In genomic region chr16:21554795-21555585, GRCh38 we compare ENCODE assay signal across 1 cellular context.
TF ChIP-seq lines count a peak whose summit lies in the region.

No MANE protein-coding gene starts in this region.

TF ChIP-seq in HepG2, 621 proteins besides CTCF, POLR2A, EP300 and RAD21 (continued from another document and continues in another):
- TF ChIP-seq AKNA (CRISPR knock-in tag; IDR thresholded peaks at IDR 0.05; ENCODE audit: borderline replicate concordance) (no peak), ZNF782 (CRISPR knock-in tag; IDR thresholded peaks at IDR 0.05; ENCODE audit: borderline replicate concordance) (peak; percentile 97; the same call in 1 of the 2 replicates), ZSCAN22 (CRISPR knock-in tag; IDR thresholded peaks at IDR 0.05) (peak; percentile 28; the same call in 1 of the 2 replicates), FOXA1 (IDR thresholded peaks at IDR 0.05) (no peak), FOXA1 (CRISPR knock-in tag; IDR thresholded peaks at IDR 0.05) (0 out of 2 replicates have a peak, but pooled peaks have one; percentile 13), SIN3B (IDR thresholded peaks at IDR 0.05; ENCODE audit: low read length) (peak; percentile 65), ZFP82 (CRISPR knock-in tag; IDR thresholded peaks at IDR 0.05; ENCODE audit: borderline replicate concordance) (no peak), ZBTB1 (CRISPR knock-in tag; IDR thresholded peaks at IDR 0.05; ENCODE audit: borderline replicate concordance) (no peak), MYNN (CRISPR knock-in tag; IDR thresholded peaks at IDR 0.05; ENCODE audit: low read depth) (peak; percentile 91; the same call in 1 of the 2 replicates), FOXO4 (CRISPR knock-in tag; conservative IDR thresholded peaks at IDR 0.05) (no peak), ZNF619 (CRISPR knock-in tag; IDR thresholded peaks at IDR 0.05) (peak; percentile 99; the same call in 1 of the 2 replicates), MLLT10 (CRISPR knock-in tag; IDR thresholded peaks at IDR 0.05) (no peak), ZFP91 (CRISPR knock-in tag; IDR thresholded peaks at IDR 0.05; ENCODE audit: borderline replicate concordance) (peak; percentile 96), ZNF75D (CRISPR knock-in tag; IDR thresholded peaks at IDR 0.05; ENCODE audit: borderline replicate concordance) (no peak), ZNF776 (CRISPR knock-in tag; IDR thresholded peaks at IDR 0.05) (peak; percentile 36), RARG (CRISPR knock-in tag; IDR thresholded peaks at IDR 0.05; ENCODE audit: low read depth) (no peak), ATF7-NPFF (CRISPR knock-in tag; IDR thresholded peaks at IDR 0.05; ENCODE audit: low read depth) (no peak), HIVEP1 (CRISPR knock-in tag; IDR thresholded peaks at IDR 0.05) (peak; percentile 57; the same call in 1 of the 2 replicates), KDM5B (CRISPR knock-in tag; IDR thresholded peaks at IDR 0.05; ENCODE audit: borderline replicate concordance) (peak; percentile 90; the same call in 1 of the 2 replicates), TOPORS (CRISPR knock-in tag; IDR thresholded peaks at IDR 0.05) (peak; percentile 73; the same call in 1 of the 2 replicates), ATF7 (IDR thresholded peaks at IDR 0.05) (no peak), ATF7 (CRISPR knock-in tag; IDR thresholded peaks at IDR 0.05) (peak; percentile 6; the same call in 1 of the 2 replicates), ZNF615 (CRISPR knock-in tag; IDR thresholded peaks at IDR 0.05; ENCODE audit: borderline replicate concordance) (no peak), TFE3 (CRISPR knock-in tag; IDR thresholded peaks at IDR 0.05) (peak; percentile 27; the same call in 1 of the 2 replicates), RORA (CRISPR knock-in tag; IDR thresholded peaks at IDR 0.05) (no peak), PHB2 (IDR thresholded peaks at IDR 0.05; ENCODE audit: partially characterized antibody) (no peak), MZF1 (CRISPR knock-in tag; IDR thresholded peaks at IDR 0.05; ENCODE audit: borderline replicate concordance) (no peak), ZBTB10 (CRISPR knock-in tag; IDR thresholded peaks at IDR 0.05; ENCODE audit: borderline replicate concordance) (peak; percentile 74; the same call in 1 of the 2 replicates), ZNF775 (CRISPR knock-in tag; IDR thresholded peaks at IDR 0.05; ENCODE audit: borderline replicate concordance) (peak; percentile 69; the same call in 1 of the 2 replicates), ZNF124 (CRISPR knock-in tag; IDR thresholded peaks at IDR 0.05) (peak; percentile 84; the same call in 1 of the 2 replicates), MIER2 (CRISPR knock-in tag; IDR thresholded peaks at IDR 0.05) (peak; percentile 78), ZNF274 (CRISPR knock-in tag; IDR thresholded peaks at IDR 0.05) (peak; percentile 99), NCOA5 (CRISPR knock-in tag; IDR thresholded peaks at IDR 0.05) (no peak), SRSF9 (IDR thresholded peaks at IDR 0.05; ENCODE audit: borderline replicate concordance, insufficient read depth, low read depth, low read length, poor library complexity, severe bottlenecking) (no peak), BCL3 (CRISPR knock-in tag; IDR thresholded peaks at IDR 0.05) (peak; percentile 86; the same call in 1 of the 2 replicates), ZNF318 (CRISPR knock-in tag; IDR thresholded peaks at IDR 0.05) (peak; percentile 92; the same call in 1 of the 2 replicates), ZNF577 (CRISPR knock-in tag; IDR thresholded peaks at IDR 0.05; ENCODE audit: borderline replicate concordance, low read depth) (no peak), KLF15 (CRISPR knock-in tag; IDR thresholded peaks at IDR 0.05; ENCODE audit: borderline replicate concordance) (peak; percentile 79; the same call in 1 of the 2 replicates)
